In genomic region chr19:39953915-39954314, GRCh38 we compare ENCODE assay signal across 14 cellular contexts. TPM values are rescaled to one million over a fixed set of nuclear protein-coding genes. Genes with fewer than 3 reads are reported as not detected.
DNase-seq lines count a peak whose midpoint lies in the region; ATAC-seq and TF ChIP-seq lines count a peak whose summit lies in the region.
"Had no signal": no experiment of that assay in that cellular context is flagged by ENCODE, and none has a peak within 500 bp of the region (broad histone marks: within the 10 kb centered on the region; RNA-seq: fewer than 3 reads in every experiment).

No MANE protein-coding gene starts in this region.

- POLR2A ChIA-PET in CD4-positive, alpha-beta memory T cell (lab: Charles Lee; ENCODE audit: partially characterized antibody) = interaction anchor here (0.8 to 2.9 kb wide), 7 partner anchors 12 to 107 kb away, joined by 3 to 80 read pairs (median 4); partner anchors contain the start of genes FBL and PSMC4
- POLR2A ChIA-PET in activated CD8-positive, alpha-beta T cell treated with anti-CD3 and anti-CD28 coated beads, Interleukin-2, amount 10 ng/mL, durations not matched to agents 7 days and 5 days (lab: Charles Lee) = interaction anchor here (1.1 to 1.9 kb wide), 5 partner anchors 12 to 43 kb away, joined by 3 to 21 read pairs (median 7); partner anchors contain the start of genes PSMC4 and ZNF546

- no peak for TF ChIP-seq CTCF in psoas muscle (IDR thresholded peaks at IDR 0.05)

- H3K36me3 Mint-ChIP-seq in CD4-positive, alpha-beta memory T cell = peaks cover 3 to 7% of the 10 kb centered on the region in 2 donors
- H3K36me3 Mint-ChIP-seq in activated CD8-positive, alpha-beta T cell treated with anti-CD3 and anti-CD28 coated beads, Interleukin-2, amount 10 ng/mL, durations not matched to agents 7 days and 5 days (ENCODE audit: low read depth) = peaks cover 16% of the 10 kb centered on the region
- H3K36me3 Mint-ChIP-seq in naive B cell = peaks cover 0 to 14% of the 10 kb centered on the region in 2 donors
- H3K36me3 Mint-ChIP-seq: WTC11 had no signal

- no peaks in the 10 kb centered on the region for H3K9me3 Mint-ChIP-seq in CD4-positive, alpha-beta memory T cell
- peaks cover 15% of the 10 kb centered on the region for H3K9me3 Mint-ChIP-seq in activated CD8-positive, alpha-beta T cell treated with anti-CD3 and anti-CD28 coated beads, Interleukin-2, amount 10 ng/mL, durations not matched to agents 7 days and 5 days (ENCODE audit: insufficient read depth)
- peaks cover 0 to 14% (median 4%) of the 10 kb centered on the region in 7 donors for H3K9me3 Mint-ChIP-seq in naive B cell

- WGBS in psoas muscle, 3 donors = 85 to 91% (median 91%) methylated on average over 7 of the region's 7 CpGs

- peak; percentile 14 for ATAC-seq in HG03135 (IDR thresholded peaks at IDR 0.05; ENCODE audit: unreplicated experiment)
- peak; percentile 35 for ATAC-seq in activated CD8-positive, alpha-beta T cell treated with anti-CD3 and anti-CD28 coated beads, Interleukin-2, amount 10 ng/mL, durations not matched to agents 7 days and 5 days
- peak; percentile 6 to 21 for ATAC-seq in naive B cell (ENCODE audit: low read depth in 2 of 2)
- no peak for ATAC-seq in psoas muscle
- ATAC-seq in GM19023 (IDR thresholded peaks at IDR 0.05; ENCODE audit: unreplicated experiment) = no peak
- ATAC-seq in GM19463 (IDR thresholded peaks at IDR 0.05; ENCODE audit: unreplicated experiment) = no peak
- ATAC-seq: WTC11 had no signal

- CTCF ChIA-PET in CD4-positive, alpha-beta memory T cell (lab: Charles Lee; ENCODE audit: partially characterized antibody) = interaction anchor here (0.8 to 7.0 kb wide), 6 partner anchors 8 to 19 kb away, joined by 3 to 78 read pairs (median 5); partner anchors contain the start of gene PSMC4
- CTCF ChIA-PET in activated CD8-positive, alpha-beta T cell treated with anti-CD3 and anti-CD28 coated beads, Interleukin-2, amount 10 ng/mL, durations not matched to agents 7 days and 5 days (lab: Charles Lee) = interaction anchor here (0.7 to 7.0 kb wide), 6 partner anchors 9 to 43 kb away, joined by 3 to 77 read pairs (median 6); partner anchors contain the start of genes PSMC4 and ZNF546

- H3K4me1 ChIP-seq in CD4-positive, alpha-beta memory T cell (ENCODE audit: insufficient read depth, low read length) = peaks cover 72% of the 10 kb centered on the region
- no peaks in the 10 kb centered on the region for H3K4me1 ChIP-seq in psoas muscle

- peak overlapping the region; percentile 2 to 93 (median 74) for H3K4me3 Mint-ChIP-seq in CD4-positive, alpha-beta memory T cell
- peak overlapping the region; percentile 53 for H3K4me3 Mint-ChIP-seq in activated CD8-positive, alpha-beta T cell treated with anti-CD3 and anti-CD28 coated beads, Interleukin-2, amount 10 ng/mL, durations not matched to agents 7 days and 5 days
- H3K4me3 Mint-ChIP-seq in naive B cell = peak overlapping the region; percentile 19 to 94 (median 80)
- H3K4me3 Mint-ChIP-seq: WTC11 had no signal

- H3K4me3 ChIP-seq in CD4-positive, alpha-beta memory T cell (ENCODE audit: low read length in 2 of 2) = no peak overlapping the region
- H3K4me3 ChIP-seq in psoas muscle = no peak overlapping the region
- H3K4me3 ChIP-seq: lower lobe of right lung, upper lobe of left lung had no signal

- H3K27ac Mint-ChIP-seq in CD4-positive, alpha-beta memory T cell = peak overlapping the region; percentile 84 to 99 (median 94)
- H3K27ac Mint-ChIP-seq in activated CD8-positive, alpha-beta T cell treated with anti-CD3 and anti-CD28 coated beads, Interleukin-2, amount 10 ng/mL, durations not matched to agents 7 days and 5 days = peak overlapping the region; percentile 95
- H3K27ac Mint-ChIP-seq in naive B cell = peak overlapping the region; percentile 87 to 99 (median 98)
- H3K27ac Mint-ChIP-seq: WTC11 had no signal

- H3K27me3 ChIP-seq in CD4-positive, alpha-beta memory T cell (ENCODE audit: insufficient read depth, low read length) = no peaks in the 10 kb centered on the region
- no peaks in the 10 kb centered on the region for H3K27me3 ChIP-seq in psoas muscle (ENCODE audit: insufficient read depth in 3 of 3, low read length in 2 of 3)
- H3K27me3 ChIP-seq: upper lobe of left lung had no signal

- H3K4me1 Mint-ChIP-seq in CD4-positive, alpha-beta memory T cell = peaks cover 44 to 81% (median 63%) of the 10 kb centered on the region in 4 donors
- H3K4me1 Mint-ChIP-seq in activated CD8-positive, alpha-beta T cell treated with anti-CD3 and anti-CD28 coated beads, Interleukin-2, amount 10 ng/mL, durations not matched to agents 7 days and 5 days (ENCODE audit: low read depth) = peaks cover 63% of the 10 kb centered on the region
- peaks cover 51 to 89% (median 70%) of the 10 kb centered on the region in 3 donors for H3K4me1 Mint-ChIP-seq in naive B cell

- H3K36me3 ChIP-seq in CD4-positive, alpha-beta memory T cell (ENCODE audit: insufficient read depth, low read length) = no peaks in the 10 kb centered on the region
- no peaks in the 10 kb centered on the region for H3K36me3 ChIP-seq in psoas muscle (ENCODE audit: insufficient read depth in 1 of 2, low read depth in 1 of 2)
- H3K36me3 ChIP-seq: lower lobe of right lung, upper lobe of left lung had no signal

- intact Hi-C loops in CD4-positive, alpha-beta memory T cell (cut with micrococcal nuclease) = loop anchor here (1.0 to 2.0 kb wide), 2 partner anchors 13 to 17 kb away; partner anchors contain the start of gene PSMC4
- intact Hi-C loops in psoas muscle (cut with DNase I) = no loop called here

- H3K27me3 Mint-ChIP-seq in CD4-positive, alpha-beta memory T cell = no peaks in the 10 kb centered on the region
- no peaks in the 10 kb centered on the region for H3K27me3 Mint-ChIP-seq in activated CD8-positive, alpha-beta T cell treated with anti-CD3 and anti-CD28 coated beads, Interleukin-2, amount 10 ng/mL, durations not matched to agents 7 days and 5 days (ENCODE audit: low read depth)
- H3K27me3 Mint-ChIP-seq in naive B cell = no peaks in the 10 kb centered on the region

- H3K9me3 ChIP-seq in CD4-positive, alpha-beta memory T cell (ENCODE audit: control insufficient read depth in 1 of 2, low read length in 2 of 2) = no peaks in the 10 kb centered on the region
- no peaks in the 10 kb centered on the region for H3K9me3 ChIP-seq in psoas muscle
- H3K9me3 ChIP-seq: lower lobe of right lung, upper lobe of left lung had no signal

- peak overlapping the region; percentile 57 for H3K27ac ChIP-seq in CD4-positive, alpha-beta memory T cell (ENCODE audit: low read depth, low read length)
- H3K27ac ChIP-seq in psoas muscle = no peak overlapping the region
- H3K27ac ChIP-seq: lower lobe of right lung, upper lobe of left lung had no signal

- DNase-seq in CD4-positive, alpha-beta memory T cell = no peak
- DNase-seq in activated CD8-positive, alpha-beta T cell treated with anti-CD3 and anti-CD28 coated beads, Interleukin-2, amount 10 ng/mL, durations not matched to agents 7 days and 5 days = no peak
- DNase-seq in naive B cell (no peak), psoas muscle (no peak), NCI-H2227 (lab: John Stamatoyannopoulos, UW; ENCODE audit: unreplicated experiment) (no peak)
- DNase-seq: activated gamma-delta T cell, EL, lower lobe of right lung, NCI-H226 had no signal

RNA-seq across cellular contexts. Expression of gene PSMC4, which starts 17.1 kb away (rescaled TPM):
- 10 to 100 TPM; 53.1 to 56.3 TPM for total RNA-seq in CD4-positive, alpha-beta memory T cell
- 100 to 1,000 TPM in 1 of 2 donors, 10 to 100 TPM in 1; 96.4 to 135 TPM for polyA plus RNA-seq in CD4-positive, alpha-beta memory T cell
- total RNA-seq in activated CD8-positive, alpha-beta T cell treated with anti-CD3 and anti-CD28 coated beads, Interleukin-2, amount 10 ng/mL, durations not matched to agents 7 days and 5 days = 100 to 1,000 TPM; 120 to 121 TPM
- 10 to 100 TPM; 78.2 to 94.5 (median 89.9) TPM for polyA plus RNA-seq in naive B cell (ENCODE audit: low read depth in 6 of 6)
- total RNA-seq in psoas muscle = 100 to 1,000 TPM in 2 of 4 donors, 10 to 100 TPM in 2; 76.0 to 154 (median 104) TPM
- polyA plus RNA-seq in psoas muscle = 100 to 1,000 TPM; 132 to 310 (median 229) TPM

RNA-seq across cellular contexts. Expression of gene FCGBP, which starts 19.5 kb away (rescaled TPM):
- total RNA-seq in CD4-positive, alpha-beta memory T cell = 10 to 100 TPM; 74.4 to 79.4 TPM
- polyA plus RNA-seq in CD4-positive, alpha-beta memory T cell = under 1 TPM; 0.10 to 0.65 TPM
- 1 to 10 TPM; 5.8 to 6.2 TPM for total RNA-seq in activated CD8-positive, alpha-beta T cell treated with anti-CD3 and anti-CD28 coated beads, Interleukin-2, amount 10 ng/mL, durations not matched to agents 7 days and 5 days
- polyA plus RNA-seq in naive B cell (ENCODE audit: low read depth in 6 of 6) (1 to 10 TPM in 1 of 6 donors, under 1 TPM in 5; 0.15 to 1.7 (median 0.76) TPM), psoas muscle (under 1 TPM; 0.45 to 0.77 (median 0.48) TPM)
- 1 to 10 TPM; 7.1 to 8.7 (median 8.3) TPM for total RNA-seq in psoas muscle

RNA-seq across cellular contexts. Expression of gene ZNF546, which starts 42.9 kb away (rescaled TPM):
- total RNA-seq in CD4-positive, alpha-beta memory T cell = 10 to 100 TPM; 17.5 to 18.4 TPM
- 1 to 10 TPM; 2.9 TPM for polyA plus RNA-seq in CD4-positive, alpha-beta memory T cell
- 1 to 10 TPM; 4.9 to 5.2 TPM for total RNA-seq in activated CD8-positive, alpha-beta T cell treated with anti-CD3 and anti-CD28 coated beads, Interleukin-2, amount 10 ng/mL, durations not matched to agents 7 days and 5 days
- polyA plus RNA-seq in naive B cell (ENCODE audit: low read depth in 6 of 6) = 1 to 10 TPM in 5 of 6 donors, not detected in 1; 4.1 to 8.5 (median 7.3) TPM
- total RNA-seq in psoas muscle = 1 to 10 TPM; 3.7 to 9.2 (median 6.4) TPM
- 1 to 10 TPM; 1.0 to 6.2 (median 1.9) TPM for polyA plus RNA-seq in psoas muscle

Comparison
In these comparisons a context has a peak if more than half of its experiments do, and no peak if none do; other contexts are left out.
1. ATAC-seq: peak in HG03135 (single experiment), activated CD8-positive, alpha-beta T cell treated with anti-CD3 and anti-CD28 coated beads, Interleukin-2, amount 10 ng/mL, durations not matched to agents 7 days and 5 days (single experiment) and naive B cell (2 of 2); none in psoas muscle (0 of 4), GM19023 (single experiment) and GM19463 (single experiment).
2. RNA of gene FCGBP, which starts 19.5 kb away (total RNA-seq): 74.4 to 79.4 TPM in CD4-positive, alpha-beta memory T cell; 7.1 to 8.7 TPM in psoas muscle and 5.8 to 6.2 TPM in activated CD8-positive, alpha-beta T cell treated with anti-CD3 and anti-CD28 coated beads, Interleukin-2, amount 10 ng/mL, durations not matched to agents 7 days and 5 days; every median in the first group is over 4 times any median in the second.
3. Peak in every context shown above with its lines, with median percentiles within 50 percentile points of each other: H3K27ac Mint-ChIP-seq and H3K4me3 Mint-ChIP-seq.